Comparison of ENCODE assay signal across 1 cellular context in the genomic region with DNA sequence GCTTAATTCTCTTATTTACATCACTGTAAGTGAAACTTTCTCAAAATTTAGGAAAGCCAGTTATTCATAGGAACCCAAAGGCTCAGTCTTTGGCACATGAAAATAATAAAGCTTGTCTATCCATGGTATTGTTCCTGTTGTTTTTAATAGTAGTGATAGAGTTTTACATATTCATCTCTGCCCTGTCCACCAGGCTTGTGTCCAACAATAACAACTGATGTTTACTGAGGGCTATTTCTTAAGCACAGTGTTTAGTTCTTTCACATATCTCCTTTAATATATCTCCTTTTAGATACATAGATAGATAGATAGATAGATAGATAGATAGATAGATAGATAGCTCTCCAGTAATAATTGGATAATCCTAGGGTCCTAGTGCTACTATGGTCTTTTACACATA.
TF ChIP-seq lines count a peak whose summit lies in the region.

No MANE protein-coding gene starts in this region.

TF ChIP-seq in IMR-90, 13 proteins besides CTCF, POLR2A, EP300 and RAD21 (continued from another document):
- TF ChIP-seq, protein P1, sequence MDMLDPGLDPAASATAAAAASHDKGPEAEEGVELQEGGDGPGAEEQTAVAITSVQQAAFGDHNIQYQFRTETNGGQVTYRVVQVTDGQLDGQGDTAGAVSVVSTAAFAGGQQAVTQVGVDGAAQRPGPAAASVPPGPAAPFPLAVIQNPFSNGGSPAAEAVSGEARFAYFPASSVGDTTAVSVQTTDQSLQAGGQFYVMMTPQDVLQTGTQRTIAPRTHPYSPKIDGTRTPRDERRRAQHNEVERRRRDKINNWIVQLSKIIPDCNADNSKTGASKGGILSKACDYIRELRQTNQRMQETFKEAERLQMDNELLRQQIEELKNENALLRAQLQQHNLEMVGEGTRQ (IDR thresholded peaks at IDR 0.05; ENCODE audit: low read depth, low read length), result no peak
